ENCODE assay signal across 15 cellular contexts in genomic region chr12:8680533-8680932, GRCh38. TPM values are rescaled to one million over a fixed set of nuclear protein-coding genes. Genes with fewer than 3 reads are reported as not detected.
A peak's percentile ranks its signal among the peaks of the same experiment; 100 is the strongest.
DNase-seq lines count a peak whose midpoint lies in the region; ATAC-seq and TF ChIP-seq lines count a peak whose summit lies in the region.
"Had no signal": no experiment of that assay in that cellular context is flagged by ENCODE, and none has a peak within 500 bp of the region (broad histone marks: within the 10 kb centered on the region; RNA-seq: fewer than 3 reads in every experiment).

No MANE protein-coding gene starts in this region.

- H3K36me3 ChIP-seq in cardiac muscle cell = no peaks in the 10 kb centered on the region
- no peaks in the 10 kb centered on the region for H3K36me3 ChIP-seq in subcutaneous abdominal adipose tissue (ENCODE audit: control insufficient read depth in 5 of 5, insufficient read depth in 5 of 5, low read length in 5 of 5)
- H3K36me3 ChIP-seq: SJSA1 had no signal

- peak; percentile 8 for TF ChIP-seq CTCF in cardiac muscle cell (IDR thresholded peaks at IDR 0.05; ENCODE audit: low read depth, low read length)
- no peak for TF ChIP-seq CTCF in RWPE1 (conservative IDR thresholded peaks at IDR 0.05; ENCODE audit: low read depth)

- H3K36me3 Mint-ChIP-seq in activated T-helper 2 cell treated with anti-CD3 and anti-CD28 coated beads, Interferon-gamma antibody, Interleukin-2, Interleukin-4, amounts not matched to agents 10 μg/mL and 5 μg/mL and 100 μg/mL, durations not matched to agents 14 hours and 24 hours and 36 hours (ENCODE audit: low read depth) = no peaks in the 10 kb centered on the region

- no peak overlapping the region for H3K4me3 Mint-ChIP-seq in activated T-helper 2 cell treated with anti-CD3 and anti-CD28 coated beads, Interferon-gamma antibody, Interleukin-2, Interleukin-4, amounts not matched to agents 10 μg/mL and 5 μg/mL and 100 μg/mL, durations not matched to agents 14 hours and 24 hours and 36 hours (ENCODE audit: low read depth)
- H3K4me3 Mint-ChIP-seq: activated T-cell treated with anti-CD3 and anti-CD28 coated beads, Interleukin-2, amount 50 U/mL, for 4 hours had no signal

- H3K4me1 ChIP-seq in cardiac muscle cell (ENCODE audit: low read depth) = no peaks in the 10 kb centered on the region
- H3K4me1 ChIP-seq in subcutaneous abdominal adipose tissue (ENCODE audit: control insufficient read depth in 5 of 5, insufficient read depth in 5 of 5, low read length in 5 of 5) = peaks cover 0 to 29% (median 2%) of the 10 kb centered on the region in 5 donors

- H3K9me3 Mint-ChIP-seq in activated T-helper 2 cell treated with anti-CD3 and anti-CD28 coated beads, Interferon-gamma antibody, Interleukin-2, Interleukin-4, amounts not matched to agents 10 μg/mL and 5 μg/mL and 100 μg/mL, durations not matched to agents 14 hours and 24 hours and 36 hours = no peaks in the 10 kb centered on the region
- H3K9me3 Mint-ChIP-seq: activated T-cell treated with anti-CD3 and anti-CD28 coated beads, Interleukin-2, amount 50 U/mL, for 4 hours had no signal

- POLR2A ChIA-PET in RWPE1 (lab: Yijun Ruan, JAX; ENCODE audit: low non-redundant PET) = no interaction called here

- CTCF ChIA-PET in RWPE1 (lab: Yijun Ruan, JAX) = no interaction called here

- H3K4me3 ChIP-seq in cardiac muscle cell (no peak overlapping the region), subcutaneous abdominal adipose tissue (ENCODE audit: low read depth in 1 of 5, low read length in 5 of 5) (no peak overlapping the region)
- H3K4me3 ChIP-seq: SJSA1 had no signal

- peak overlapping the region in 1 of 5 donors; percentile 39 for H3K9ac ChIP-seq in subcutaneous abdominal adipose tissue (ENCODE audit: low read length in 5 of 5)

- H3K27me3 ChIP-seq in cardiac muscle cell (no peaks in the 10 kb centered on the region), subcutaneous abdominal adipose tissue (ENCODE audit: control insufficient read depth in 5 of 5, insufficient read depth in 4 of 5, low read length in 5 of 5) (no peaks in the 10 kb centered on the region)
- H3K27me3 ChIP-seq: SJSA1 had no signal

- H3K9me3 ChIP-seq in cardiac muscle cell (ENCODE audit: low read depth) (no peaks in the 10 kb centered on the region), subcutaneous abdominal adipose tissue (ENCODE audit: control insufficient read depth in 5 of 5, low read length in 5 of 5) (peaks cover 0 to 7% (median 0%) of the 10 kb centered on the region in 5 donors)
- H3K9me3 ChIP-seq: SJSA1 had no signal

- ATAC-seq in Right ventricle myocardium superior (ENCODE audit: poor library complexity) (no peak), HG03439 (IDR thresholded peaks at IDR 0.05; ENCODE audit: unreplicated experiment) (no peak)
- ATAC-seq: activated T-cell treated with anti-CD3 and anti-CD28 coated beads, Interleukin-2, amount 50 U/mL, for 4 hours had no signal

- intact Hi-C loops in Right ventricle myocardium superior (cut with DNase I) = loop anchor here (5.0 to 10.0 kb wide), 3 partner anchors 144 to 367 kb away; partner anchors contain the start of gene A2ML1
- intact Hi-C loops in activated T-helper 2 cell treated with anti-CD3 and anti-CD28 coated beads, Interferon-gamma antibody, Interleukin-2, Interleukin-4, amounts not matched to agents 10 μg/mL and 5 μg/mL and 100 μg/mL, durations not matched to agents 14 hours and 24 hours and 36 hours (cut with micrococcal nuclease) = no loop called here

- H3K27ac Mint-ChIP-seq in activated T-helper 2 cell treated with anti-CD3 and anti-CD28 coated beads, Interferon-gamma antibody, Interleukin-2, Interleukin-4, amounts not matched to agents 10 μg/mL and 5 μg/mL and 100 μg/mL, durations not matched to agents 14 hours and 24 hours and 36 hours = no peak overlapping the region

- DNase-seq in cardiac muscle cell (ENCODE audit: low read depth in 1 of 2, low spot score in 1 of 2) = no peak
- DNase-seq in Right ventricle myocardium superior = no peak
- DNase-seq in RWPE1 (ENCODE audit: low spot score) = no peak
- no peak for DNase-seq in epithelial cell of prostate (ENCODE audit: low read depth, low spot score)
- DNase-seq in NCI-H187 treated with DMSO at 0.1 percent for 48 hours (lab: John Stamatoyannopoulos, UW) = no peak
- no peak for DNase-seq in activated T-helper 2 cell treated with anti-CD3 and anti-CD28 coated beads, Interferon-gamma antibody, Interleukin-2, Interleukin-4, amounts not matched to agents 10 μg/mL and 5 μg/mL and 100 μg/mL, durations not matched to agents 14 hours and 24 hours and 36 hours (ENCODE audit: low spot score)
- DNase-seq: ACHN; activated CD4-positive, alpha-beta T cell treated with anti-CD3 and anti-CD28 coated beads, Interleukin-2, amount 50 U/mL, for 4 hours; activated T-cell treated with anti-CD3 and anti-CD28 coated beads, Interleukin-2, amount 50 U/mL, for 4 hours; erythroblast; MV-4-11 had no signal

- peaks cover 7% of the 10 kb centered on the region for H3K27me3 Mint-ChIP-seq in activated T-helper 2 cell treated with anti-CD3 and anti-CD28 coated beads, Interferon-gamma antibody, Interleukin-2, Interleukin-4, amounts not matched to agents 10 μg/mL and 5 μg/mL and 100 μg/mL, durations not matched to agents 14 hours and 24 hours and 36 hours (ENCODE audit: low read depth)

- H3K27ac ChIP-seq in cardiac muscle cell = no peak overlapping the region
- peak overlapping the region; percentile 60; the same call in 1 of the 2 replicates for H3K27ac ChIP-seq in RWPE1
- H3K27ac ChIP-seq in epithelial cell of prostate = peak overlapping the region; percentile 88
- H3K27ac ChIP-seq in subcutaneous abdominal adipose tissue (ENCODE audit: low read depth, low read length) = peak overlapping the region; percentile 37
- H3K27ac ChIP-seq: SJSA1 had no signal

- H3K4me1 Mint-ChIP-seq in activated T-helper 2 cell treated with anti-CD3 and anti-CD28 coated beads, Interferon-gamma antibody, Interleukin-2, Interleukin-4, amounts not matched to agents 10 μg/mL and 5 μg/mL and 100 μg/mL, durations not matched to agents 14 hours and 24 hours and 36 hours (ENCODE audit: low read depth) = no peaks in the 10 kb centered on the region

RNA-seq across cellular contexts. Expression of gene RIMKLB, which starts 17.3 kb away (rescaled TPM):
- total RNA-seq in cardiac muscle cell (52.1 and 70.9 TPM in 2 replicates), Right ventricle myocardium superior (11.0 TPM)
- polyA plus RNA-seq in cardiac muscle cell = 47.7 and 51.4 TPM in 2 replicates
- 0.52 and 0.53 TPM in 2 replicates for total RNA-seq in activated T-helper 2 cell treated with anti-CD3 and anti-CD28 coated beads, Interferon-gamma antibody, Interleukin-2, Interleukin-4, amounts not matched to agents 10 μg/mL and 5 μg/mL and 100 μg/mL, durations not matched to agents 14 hours and 24 hours and 36 hours

RNA-seq across cellular contexts. Expression of gene MFAP5, which starts 17.9 kb away (rescaled TPM):
- total RNA-seq in cardiac muscle cell (not detected in 2 replicates), Right ventricle myocardium superior (45.9 TPM)
- 0.10 TPM in 1 of 2 replicates, not detected in the other for polyA plus RNA-seq in cardiac muscle cell
- not detected in 2 replicates for total RNA-seq in activated T-helper 2 cell treated with anti-CD3 and anti-CD28 coated beads, Interferon-gamma antibody, Interleukin-2, Interleukin-4, amounts not matched to agents 10 μg/mL and 5 μg/mL and 100 μg/mL, durations not matched to agents 14 hours and 24 hours and 36 hours
- total RNA-seq: activated T-cell treated with anti-CD3 and anti-CD28 coated beads, Interleukin-2, amount 50 U/mL, for 4 hours; HT1080 had no signal

Comparison
In these comparisons a context has a peak if more than half of its experiments do, and no peak if none do; other contexts are left out.
1. RNA of gene MFAP5, which starts 17.9 kb away (total RNA-seq): 45.9 TPM in Right ventricle myocardium superior (single experiment); not detected in cardiac muscle cell and not detected in activated T-helper 2 cell treated with anti-CD3 and anti-CD28 coated beads, Interferon-gamma antibody, Interleukin-2, Interleukin-4, amounts not matched to agents 10 μg/mL and 5 μg/mL and 100 μg/mL, durations not matched to agents 14 hours and 24 hours and 36 hours; every median in the first group is over 10 times any median in the second.